Comparison of ENCODE assay signal across 19 cellular contexts in genomic region chr9:79371948-79372555, GRCh38.
DNase-seq lines count a peak whose midpoint lies in the region; ATAC-seq, FAIRE-seq and TF ChIP-seq lines count a peak whose summit lies in the region.
"Had no signal": no experiment of that assay in that cellular context is flagged by ENCODE, and none has a peak within 500 bp of the region (broad histone marks: within the 10 kb centered on the region; RNA-seq: fewer than 3 reads in every experiment).

No MANE protein-coding gene starts in this region.

- FAIRE-seq in A549 (lab: Jason Lieb, UNC) (peak; percentile 73), bronchial epithelial cell (lab: Jason Lieb, UNC) (peak; percentile 23)
- FAIRE-seq: D721Med, H1, K562 had no signal

- in situ Hi-C loops in IMR-90 (cut with MboI; ENCODE audit: low sequenced_read_pairs), result no loop called here

- BruUV-seq in IMR-90 (replicated peaks; lab: Mats Ljungman, UMichigan), result no TSS peak

- no peak for TF ChIP-seq RAD21 in A549 (conservative IDR thresholded peaks at IDR 0.05 in 1 of 2, IDR thresholded peaks at IDR 0.05 in 1 of 2)
- TF ChIP-seq RAD21 in IMR-90 (IDR thresholded peaks at IDR 0.05; ENCODE audit: low read length), result no peak

- intact Hi-C loops in IMR-90 (cut with micrococcal nuclease), result no loop called here

- H3K4me3 ChIP-seq in A549, result no peak overlapping the region
- no peak overlapping the region for H3K4me3 ChIP-seq in IMR-90 (ENCODE audit: insufficient read depth, low read depth, low read length)
- no peak overlapping the region for H3K4me3 ChIP-seq in bronchial epithelial cell (ENCODE audit: low read depth, low read length)
- H3K4me3 ChIP-seq: HAP-1, K562 had no signal

- peak overlapping the region; percentile 24 for H2BK5ac ChIP-seq in IMR-90 (ENCODE audit: low read depth, low read length, poor library complexity, severe bottlenecking)

- H4K91ac ChIP-seq in IMR-90 (ENCODE audit: insufficient read depth, low read depth, low read length), result no peak overlapping the region

- WGBS in A549 (ENCODE audit: missing lambda C conversion rate), result 88% methylated on average over 1 of the region's 1 CpG
- WGBS in IMR-90 (ENCODE audit: extremely low coverage in 2 of 2, insufficient read length in 1 of 2), 2 experiments, result no CpG with 5 or more reads among the region's 1 CpG

- dilution Hi-C loops in IMR-90 (cut with HindIII; ENCODE audit: low sequenced_read_pairs, unreplicated experiment), result no loop called here

- H2AK5ac ChIP-seq in IMR-90 (ENCODE audit: low read depth, low read length), result no peak overlapping the region

- no peak overlapping the region for H4K8ac ChIP-seq in IMR-90 (ENCODE audit: low read depth in 2 of 2, low read length in 2 of 2)

- no peak overlapping the region for H2BK15ac ChIP-seq in IMR-90 (ENCODE audit: low read depth, low read length)

- no peaks in the 10 kb centered on the region for H3K27me3 ChIP-seq in IMR-90 (ENCODE audit: control insufficient read depth, insufficient read depth, low read length)
- H3K27me3 ChIP-seq in bronchial epithelial cell (ENCODE audit: control insufficient read depth, insufficient read depth, low read length), result no peaks in the 10 kb centered on the region
- peaks cover 4% of the 10 kb centered on the region for H3K27me3 ChIP-seq in foreskin keratinocyte

- H4K20me1 ChIP-seq in IMR-90 (ENCODE audit: insufficient read depth, low read length), result no peaks in the 10 kb centered on the region

- H3K23ac ChIP-seq in IMR-90 (ENCODE audit: low read depth, low read length), result no peak overlapping the region

- H2AFZ ChIP-seq in IMR-90 (replicated peaks; ENCODE audit: low read length, poor library complexity), result no peak overlapping the region

- H3K56ac ChIP-seq in IMR-90 (ENCODE audit: extremely low read depth, insufficient read depth, low read length), result no peak overlapping the region

- TF ChIP-seq EP300 in A549 (IDR thresholded peaks at IDR 0.05), result no peak

- H3K4me2 ChIP-seq in A549 (no peak overlapping the region), IMR-90 (ENCODE audit: low read depth, low read length) (no peak overlapping the region)

- TF ChIP-seq CTCF in A549 (IDR thresholded peaks at IDR 0.05) (no peak), IMR-90 (conservative IDR thresholded peaks at IDR 0.05; ENCODE audit: low read depth, low read length) (no peak), bronchial epithelial cell (IDR thresholded peaks at IDR 0.05; ENCODE audit: insufficient read depth, low read length, severe bottlenecking) (no peak), foreskin keratinocyte (conservative IDR thresholded peaks at IDR 0.05) (no peak)

- no peak for ATAC-seq in A549
- ATAC-seq in IMR-90 (ENCODE audit: low read depth), result 0 out of 2 replicates have a peak, but pooled peaks have one; percentile 21
- no peak for ATAC-seq in foreskin keratinocyte
- no peak for ATAC-seq in GM19351 (IDR thresholded peaks at IDR 0.05; ENCODE audit: unreplicated experiment)
- ATAC-seq: K562 had no signal

- no peaks in the 10 kb centered on the region for H3K79me1 ChIP-seq in IMR-90 (ENCODE audit: low read depth in 1 of 2, low read length in 2 of 2)

- no peak overlapping the region for H2AK9ac ChIP-seq in IMR-90 (replicated peaks; ENCODE audit: low read depth, low read length, poor library complexity)

- H2BK20ac ChIP-seq in IMR-90 (ENCODE audit: low read depth, low read length), result no peak overlapping the region

- TF ChIP-seq POLR2A in A549 (IDR thresholded peaks at IDR 0.05; ENCODE audit: low read length), result no peak
- TF ChIP-seq POLR2A in IMR-90 (IDR thresholded peaks at IDR 0.05; ENCODE audit: low read depth, low read length), result no peak

- H3K4me1 ChIP-seq in A549 (no peaks in the 10 kb centered on the region), IMR-90 (ENCODE audit: control insufficient read depth, insufficient read depth, low read length) (peaks cover 2% of the 10 kb centered on the region; the same call in 1 of the 2 replicates), foreskin keratinocyte (no peaks in the 10 kb centered on the region)
- H3K4me1 ChIP-seq: Caco-2, HAP-1 had no signal

- H4K5ac ChIP-seq in IMR-90 (ENCODE audit: low read depth, low read length), result no peak overlapping the region

- H3K27ac ChIP-seq in A549, result no peak overlapping the region
- no peak overlapping the region for H3K27ac ChIP-seq in IMR-90 (ENCODE audit: insufficient read depth, low read length)
- H3K27ac ChIP-seq in foreskin keratinocyte, result no peak overlapping the region
- H3K27ac ChIP-seq: 22Rv1, C4-2B, HL-60 had no signal

- H3K4ac ChIP-seq in IMR-90 (ENCODE audit: low read depth, low read length), result no peak overlapping the region

- H3K9me3 ChIP-seq in A549, result no peaks in the 10 kb centered on the region
- H3K9me3 ChIP-seq in IMR-90 (ENCODE audit: control insufficient read depth, insufficient read depth, low read length), result no peaks in the 10 kb centered on the region
- H3K9me3 ChIP-seq: Caco-2, HAP-1 had no signal

- no peak overlapping the region for H3K14ac ChIP-seq in IMR-90 (replicated peaks; ENCODE audit: low read depth, low read length)

- POLR2A ChIA-PET in A549 (lab: Yijun Ruan, JAX), result no interaction called here
- POLR2A ChIA-PET in IMR-90 (lab: Charles Lee; ENCODE audit: unreplicated experiment), result no interaction called here

- H3K9me1 ChIP-seq in IMR-90 (ENCODE audit: insufficient read depth, low read length), result no peaks in the 10 kb centered on the region; the same call in 1 of the 2 replicates

- DNase-seq in A549 (ENCODE audit: low read depth in 1 of 2, low spot score in 1 of 2) (no peak), GM03348 (ENCODE audit: low spot score) (peak; percentile 13), IMR-90 (peak; percentile 14), bronchial epithelial cell (ENCODE audit: low read depth) (no peak), foreskin keratinocyte (no peak), amygdala (lab: John Stamatoyannopoulos, UW) (no peak)
- DNase-seq in activated CD4-positive, alpha-beta T cell treated with anti-CD3 and anti-CD28 coated beads for 4 hours, result no peak
- DNase-seq: AML-193; Caco-2; CD4-positive, alpha-beta T cell; GDM1 had no signal

- no peak overlapping the region for H3K9ac ChIP-seq in IMR-90 (ENCODE audit: low read depth, low read length)

- H2BK120ac ChIP-seq in IMR-90 (ENCODE audit: low read depth, low read length), result no peak overlapping the region

- CTCF ChIA-PET in A549 (lab: Yijun Ruan, JAX) (no interaction called here), IMR-90 (lab: Yijun Ruan, JAX) (no interaction called here)

- H3K36me3 ChIP-seq in IMR-90 (ENCODE audit: control insufficient read depth, insufficient read depth, low read length), result no peaks in the 10 kb centered on the region
- H3K36me3 ChIP-seq in bronchial epithelial cell (ENCODE audit: control insufficient read depth, insufficient read depth, low read length), result no peaks in the 10 kb centered on the region
- H3K36me3 ChIP-seq: HAP-1 had no signal

- peak overlapping the region; percentile 44; the same call in 1 of the 2 replicates for H3K18ac ChIP-seq in IMR-90 (ENCODE audit: low read depth, low read length)

TF ChIP-seq in A549, 52 proteins besides CTCF, POLR2A, EP300 and RAD21:
- TF ChIP-seq HOXA7 (CRISPR knock-in tag; IDR thresholded peaks at IDR 0.05), result no peak

TF ChIP-seq in IMR-90, 13 proteins besides CTCF, POLR2A, EP300 and RAD21:
- no peak for TF ChIP-seq MAZ (IDR thresholded peaks at IDR 0.05; ENCODE audit: borderline replicate concordance, low read depth, low read length)
- no peak for TF ChIP-seq NFE2L2 (IDR thresholded peaks at IDR 0.05; ENCODE audit: low read depth, low read length)
- TF ChIP-seq FOS (IDR thresholded peaks at IDR 0.05; ENCODE audit: low read depth, low read length), result no peak
- no peak for TF ChIP-seq MAFK (IDR thresholded peaks at IDR 0.05; ENCODE audit: low read depth, low read length)
- no peak for TF ChIP-seq SMC3 (IDR thresholded peaks at IDR 0.05; ENCODE audit: low read depth, low read length)
- TF ChIP-seq RCOR1 (IDR thresholded peaks at IDR 0.05; ENCODE audit: insufficient replicate concordance, low read length), result no peak
- no peak for TF ChIP-seq CEBPB (IDR thresholded peaks at IDR 0.05; ENCODE audit: low read depth, low read length)
- TF ChIP-seq RFX5 (IDR thresholded peaks at IDR 0.05; ENCODE audit: low read depth, low read length), result no peak
- no peak for TF ChIP-seq CHD1 (IDR thresholded peaks at IDR 0.05; ENCODE audit: low read depth, low read length)
- TF ChIP-seq ELK1 (IDR thresholded peaks at IDR 0.05; ENCODE audit: borderline replicate concordance, low read depth, low read length), result no peak
- TF ChIP-seq MXI1 (IDR thresholded peaks at IDR 0.05; ENCODE audit: borderline replicate concordance, low read depth, low read length), result no peak
- TF ChIP-seq BHLHE40 (IDR thresholded peaks at IDR 0.05; ENCODE audit: low read depth, low read length), result no peak

Comparison
In these comparisons a context has a peak if more than half of its experiments do, and no peak if none do; other contexts are left out.
1. DNase-seq: peak in GM03348 (single experiment) and IMR-90 (single experiment); none in A549 (0 of 2), bronchial epithelial cell (single experiment), foreskin keratinocyte (0 of 2), amygdala (0 of 56) and activated CD4-positive, alpha-beta T cell treated with anti-CD3 and anti-CD28 coated beads for 4 hours (0 of 2).